In the genomic region with DNA sequence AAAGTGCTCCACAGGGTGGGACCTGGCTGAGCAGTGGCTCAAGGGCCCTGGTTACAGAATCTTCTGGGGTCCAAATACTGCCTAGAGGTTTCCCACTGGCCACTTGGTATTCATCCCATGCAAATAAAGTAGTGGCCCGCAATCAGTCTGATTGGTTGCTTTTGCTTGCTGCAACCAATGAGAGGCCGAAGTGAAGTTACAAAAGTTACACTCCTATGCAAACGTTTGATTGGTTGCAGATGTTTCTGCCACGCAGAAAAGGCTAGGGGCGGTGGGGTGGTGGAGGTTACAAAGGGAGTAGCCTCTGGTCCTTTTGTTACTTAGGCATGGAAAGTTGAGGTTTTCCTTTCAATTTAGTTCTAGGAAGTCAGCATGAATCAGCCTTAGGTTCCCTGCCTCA, we compare ENCODE assay signal across 36 cellular contexts. TPM values are rescaled to one million over a fixed set of nuclear protein-coding genes. Genes with fewer than 3 reads are reported as not detected.
A peak's percentile ranks its signal among the peaks of the same experiment; 100 is the strongest.
DNase-seq lines count a peak whose midpoint lies in the region; ATAC-seq and TF ChIP-seq lines count a peak whose summit lies in the region.
"Had no signal": no experiment of that assay in that cellular context is flagged by ENCODE, and none has a peak within 500 bp of the region (broad histone marks: within the 10 kb centered on the region; RNA-seq: fewer than 3 reads in every experiment).

No MANE protein-coding gene starts in this region.

- no peaks in the 10 kb centered on the region for H4K20me1 ChIP-seq in fibroblast of lung (ENCODE audit: control insufficient read depth, extremely low read depth, insufficient read depth, low read length)

- peak overlapping the region; percentile 11 for H3K27ac Mint-ChIP-seq in T-helper 17 cell
- H3K27ac Mint-ChIP-seq: activated CD4-positive, alpha-beta T cell treated with anti-CD3 and anti-CD28 coated beads, Interleukin-2, amount 10 ng/mL, durations not matched to agents 24 days and 14 days; activated naive CD8-positive, alpha-beta T cell treated with anti-CD3 and anti-CD28 coated beads, Interleukin-2, amount 10 ng/mL, durations not matched to agents 7 days and 5 days; stimulated activated naive B cell treated with anti-CD40 and anti-IgM and Interleukin-4, amounts not matched to agents 10 μg/mL and 1 μg/mL and 100 μg/mL, for 72 hours had no signal

- ATAC-seq in T-helper 17 cell (no peak), GM18520 (IDR thresholded peaks at IDR 0.05; ENCODE audit: unreplicated experiment) (no peak), GM18858 (IDR thresholded peaks at IDR 0.05; ENCODE audit: unreplicated experiment) (no peak)
- ATAC-seq: activated T-cell treated with anti-CD3 and anti-CD28 coated beads, Interleukin-2, amount 50 U/mL, for 4 hours; left lobe of liver; Panc1; stimulated activated naive B cell treated with anti-CD40 and anti-IgM and Interleukin-4, amounts not matched to agents 10 μg/mL and 1 μg/mL and 100 μg/mL, for 72 hours had no signal

- H3K18ac ChIP-seq in mesendoderm (ENCODE audit: low read length) = no peak overlapping the region

- no peak overlapping the region for H2BK120ac ChIP-seq in mesendoderm (ENCODE audit: low read depth, low read length)

- no peaks in the 10 kb centered on the region for H3K36me3 ChIP-seq in fibroblast of lung (ENCODE audit: control insufficient read depth, insufficient read depth, low read length)
- no peaks in the 10 kb centered on the region for H3K36me3 ChIP-seq in mesendoderm (ENCODE audit: control insufficient read depth, insufficient read depth, low read length)
- H3K36me3 ChIP-seq: MG63 had no signal

- H2AFZ ChIP-seq in fibroblast of lung (ENCODE audit: low read length) = peak overlapping the region; percentile 10

- H3K9ac ChIP-seq in fibroblast of lung (ENCODE audit: insufficient read depth, low read length) (no peak overlapping the region), mesendoderm (ENCODE audit: low read length) (no peak overlapping the region)

- H3K79me1 ChIP-seq in mesendoderm (ENCODE audit: low read length) = no peaks in the 10 kb centered on the region

- peaks cover 6% of the 10 kb centered on the region for H3K27me3 Mint-ChIP-seq in T-helper 17 cell

- H3K4me1 ChIP-seq in fibroblast of lung (ENCODE audit: control insufficient read depth, extremely low read depth, insufficient read depth, low read length) = peaks cover 4% of the 10 kb centered on the region
- H3K4me1 ChIP-seq in mesendoderm (ENCODE audit: control insufficient read depth, low read depth, low read length) = peaks cover 2% of the 10 kb centered on the region

- H3K56ac ChIP-seq in mesendoderm (ENCODE audit: low read length) = no peak overlapping the region

- no peak overlapping the region for H2BK15ac ChIP-seq in mesendoderm (replicated peaks; ENCODE audit: low read depth)

- WGBS in mesendoderm (ENCODE audit: extremely low coverage, insufficient coverage, low lambda C conversion rate) = no CpG with 5 or more reads among the region's 5 CpGs

- H3K79me2 ChIP-seq in fibroblast of lung (ENCODE audit: control insufficient read depth, insufficient read depth, low read length) = no peaks in the 10 kb centered on the region
- no peaks in the 10 kb centered on the region for H3K79me2 ChIP-seq in mesendoderm (ENCODE audit: control insufficient read depth, insufficient read depth, low read length)

- H3K4me1 Mint-ChIP-seq in T-helper 17 cell = peaks cover 10% of the 10 kb centered on the region

- DNase-seq in GM03348 (ENCODE audit: low spot score) (peak; percentile 19), T-helper 17 cell (no peak), fibroblast of lung (ENCODE audit: low read depth in 2 of 2) (peak; percentile 5 to 15), mesendoderm (peak; percentile 6), germinal center (ENCODE audit: low spot score) (no peak), MV-4-11 (lab: John Stamatoyannopoulos, UW) (no peak)
- DNase-seq: activated CD4-positive, alpha-beta T cell treated with anti-CD3 and anti-CD28 coated beads, Interleukin-2, amount 10 ng/mL, durations not matched to agents 24 days and 14 days; activated gamma-delta T cell; activated naive CD8-positive, alpha-beta T cell treated with anti-CD3 and anti-CD28 coated beads, Interleukin-2, amount 10 ng/mL, durations not matched to agents 7 days and 5 days; activated T-cell treated with anti-CD3 and anti-CD28 coated beads, Interleukin-2, amount 50 U/mL, for 4 hours; Caco-2; central memory CD4-positive, alpha-beta T cell; DMS53; GDM1; KG1; MG63; NCI-H2029; NCI-H2227 treated with DMSO at 0.1 percent for 48 hours; NCI-H526; NK-92 treated with Interleukin-12 subunit alpha and Interleukin-12 subunit beta, amount 100 ng/mL, for 24 hours; posterior cingulate gyrus; SHP77; small intestine; stimulated activated naive B cell treated with anti-CD40 and anti-IgM and Interleukin-4, amounts not matched to agents 10 μg/mL and 1 μg/mL and 100 μg/mL, for 72 hours; SW 1271; T-helper 9 cell; upper lobe of left lung; WERI-Rb-1 had no signal

- no peak overlapping the region for H3K4ac ChIP-seq in mesendoderm (ENCODE audit: low read depth, low read length)

- H3K4me3 ChIP-seq in fibroblast of lung (replicated peaks in 1 of 4; ENCODE audit: control extremely low read depth in 1 of 4, insufficient read depth in 1 of 4, low read depth in 3 of 4, low read length in 4 of 4) = no peak overlapping the region
- no peak overlapping the region for H3K4me3 ChIP-seq in mesendoderm (ENCODE audit: low read length)
- H3K4me3 ChIP-seq: MG63, right atrium auricular region, suprapubic skin, upper lobe of left lung had no signal

- no peak overlapping the region for H3K27ac ChIP-seq in fibroblast of lung (ENCODE audit: insufficient read depth, low read length)
- H3K27ac ChIP-seq in mesendoderm (ENCODE audit: low read depth, low read length) = no peak overlapping the region
- H3K27ac ChIP-seq: C4-2B, right atrium auricular region, suprapubic skin, upper lobe of left lung, WERI-Rb-1 had no signal

- H3K36me3 Mint-ChIP-seq in T-helper 17 cell (ENCODE audit: low read depth) = no peaks in the 10 kb centered on the region
- H3K36me3 Mint-ChIP-seq: activated naive CD8-positive, alpha-beta T cell treated with anti-CD3 and anti-CD28 coated beads, Interleukin-2, amount 10 ng/mL, durations not matched to agents 7 days and 5 days had no signal

- H2BK5ac ChIP-seq in mesendoderm (ENCODE audit: low read length) = no peak overlapping the region

- H4K5ac ChIP-seq in mesendoderm (ENCODE audit: low read length) = no peak overlapping the region

- H3K4me3 Mint-ChIP-seq in T-helper 17 cell = no peak overlapping the region
- H3K4me3 Mint-ChIP-seq: activated CD4-positive, alpha-beta T cell treated with anti-CD3 and anti-CD28 coated beads, Interleukin-2, amount 10 ng/mL, durations not matched to agents 24 days and 14 days; activated naive CD8-positive, alpha-beta T cell treated with anti-CD3 and anti-CD28 coated beads, Interleukin-2, amount 10 ng/mL, durations not matched to agents 7 days and 5 days; activated T-cell treated with anti-CD3 and anti-CD28 coated beads, Interleukin-2, amount 50 U/mL, for 4 hours; neural crest cell; stimulated activated naive B cell treated with anti-CD40 and anti-IgM and Interleukin-4, amounts not matched to agents 10 μg/mL and 1 μg/mL and 100 μg/mL, for 72 hours had no signal

- no peak overlapping the region for H4K8ac ChIP-seq in mesendoderm (ENCODE audit: low read depth, low read length)

- H3K9me3 ChIP-seq in T-helper 17 cell (ENCODE audit: control insufficient read depth, low read length, poor library complexity, severe bottlenecking) (no peaks in the 10 kb centered on the region), fibroblast of lung (ENCODE audit: control insufficient read depth, insufficient read depth, low read depth, low read length) (no peaks in the 10 kb centered on the region)
- H3K9me3 ChIP-seq: Caco-2, MG63, right atrium auricular region, suprapubic skin, upper lobe of left lung had no signal

- no peak overlapping the region for H3K23ac ChIP-seq in mesendoderm (ENCODE audit: low read length)

- H3K4me2 ChIP-seq in fibroblast of lung (ENCODE audit: extremely low read depth, insufficient read depth, low read length) (no peak overlapping the region), mesendoderm (ENCODE audit: low read length) (no peak overlapping the region)

- no peak for TF ChIP-seq CTCF in fibroblast of lung (conservative IDR thresholded peaks at IDR 0.05 in 1 of 2, IDR thresholded peaks at IDR 0.05 in 1 of 2; ENCODE audit: low read depth in 1 of 2, low read length in 2 of 2)

- H3K27me3 ChIP-seq in fibroblast of lung (ENCODE audit: control insufficient read depth, insufficient read depth, low read length) (no peaks in the 10 kb centered on the region), mesendoderm (ENCODE audit: insufficient read depth, low read length, poor library complexity) (no peaks in the 10 kb centered on the region)
- H3K27me3 ChIP-seq: MG63, right atrium auricular region, suprapubic skin, upper lobe of left lung had no signal

- H2AK5ac ChIP-seq in mesendoderm (ENCODE audit: low read length) = no peak overlapping the region

RNA-seq across cellular contexts. Expression of gene NHLRC1, which starts 3.6 kb away (rescaled TPM):
- total RNA-seq in T-helper 17 cell (under 1 TPM; 0.13 to 0.37 TPM), fibroblast of lung (3.1 and 3.5 TPM in 2 replicates)
- 1.1 and 1.7 TPM in 2 replicates for polyA plus RNA-seq in fibroblast of lung
- polyA plus RNA-seq in fibroblast of lung (2012) = 2.0 and 2.3 TPM in 2 replicates
- 0.43 and 2.4 TPM in 2 replicates for polyA minus RNA-seq in fibroblast of lung (ENCODE audit: low replicate concordance)
- polyA plus RNA-seq in mesendoderm (2013, experiment 1 of 2) = 1.1 TPM
- 1.2 TPM for polyA plus RNA-seq in mesendoderm (2013, experiment 2 of 2)

RNA-seq across cellular contexts. Expression of gene TPMT, which starts 28.8 kb away (rescaled TPM):
- 1 to 10 TPM; 4.4 to 6.1 TPM for total RNA-seq in T-helper 17 cell
- 12.8 and 17.5 TPM in 2 replicates for total RNA-seq in fibroblast of lung
- 20.2 and 30.5 TPM in 2 replicates for polyA plus RNA-seq in fibroblast of lung
- 15.0 and 23.1 TPM in 2 replicates for polyA plus RNA-seq in fibroblast of lung (2012)
- 3.5 and 5.4 TPM in 2 replicates for polyA minus RNA-seq in fibroblast of lung (ENCODE audit: low replicate concordance)
- 16.8 TPM for polyA plus RNA-seq in mesendoderm (2013, experiment 1 of 2)
- polyA plus RNA-seq in mesendoderm (2013, experiment 2 of 2) = 18.1 TPM

RNA-seq across cellular contexts. Expression of gene KDM1B, which starts 29.1 kb away (rescaled TPM):
- total RNA-seq in T-helper 17 cell (1 to 10 TPM; 8.4 to 8.7 TPM), fibroblast of lung (19.5 and 26.1 TPM in 2 replicates)
- polyA plus RNA-seq in fibroblast of lung = 12.0 and 14.9 TPM in 2 replicates
- 10.0 and 11.4 TPM in 2 replicates for polyA plus RNA-seq in fibroblast of lung (2012)
- polyA minus RNA-seq in fibroblast of lung (ENCODE audit: low replicate concordance) = 18.2 and 19.8 TPM in 2 replicates
- polyA plus RNA-seq in mesendoderm (2013, experiment 1 of 2) = 4.8 TPM
- 4.7 TPM for polyA plus RNA-seq in mesendoderm (2013, experiment 2 of 2)

Comparison
In these comparisons a context has a peak if more than half of its experiments do, and no peak if none do; other contexts are left out.
1. DNase-seq: peak in GM03348 (single experiment), fibroblast of lung (2 of 2) and mesendoderm (single experiment); none in T-helper 17 cell (0 of 3), germinal center (single experiment) and MV-4-11 (single experiment).